12 cellular contexts compared by ENCODE assay signal in the genomic region with DNA sequence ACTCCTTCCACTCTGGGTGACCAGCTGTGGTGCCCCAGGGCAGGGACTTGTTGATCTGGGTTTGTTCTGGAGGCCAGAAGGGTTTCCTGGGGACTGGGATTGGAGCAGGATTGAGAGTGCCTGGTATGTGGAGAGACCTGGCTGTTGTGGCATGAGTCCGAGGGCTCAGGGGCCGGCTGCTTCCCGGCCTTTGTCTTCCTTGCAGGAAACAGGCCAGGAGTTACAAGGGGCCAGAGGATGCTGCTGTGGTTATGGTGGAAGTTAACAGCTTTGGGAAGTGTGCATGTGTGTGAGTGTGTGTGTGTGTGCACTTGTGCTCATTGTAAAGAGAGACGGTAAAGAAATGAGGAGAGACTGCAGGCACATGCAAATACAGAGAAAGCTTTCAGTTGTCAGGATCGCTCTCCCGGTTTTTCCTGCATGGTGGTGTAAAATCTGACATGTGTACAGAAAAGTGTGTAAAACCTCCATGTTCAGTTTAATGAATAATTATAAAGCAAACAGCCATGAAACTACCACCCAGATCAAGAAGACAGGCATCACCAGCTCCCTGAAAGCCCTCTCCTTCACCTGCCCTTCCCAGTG. TPM values are rescaled to one million over a fixed set of nuclear protein-coding genes. Genes with fewer than 3 reads are reported as not detected.
DNase-seq lines count a peak whose midpoint lies in the region; ATAC-seq and TF ChIP-seq lines count a peak whose summit lies in the region.
"Had no signal": no experiment of that assay in that cellular context is flagged by ENCODE, and none has a peak within 500 bp of the region (broad histone marks: within the 10 kb centered on the region; RNA-seq: fewer than 3 reads in every experiment).

No MANE protein-coding gene starts in this region.

- H3K9ac ChIP-seq in HUES48 (ENCODE audit: low read depth, low read length), result no peak overlapping the region

- CTCF ChIA-PET in CD8-positive, alpha-beta T cell (lab: Charles Lee), result no interaction called here

- POLR2A ChIA-PET in CD8-positive, alpha-beta T cell (lab: Charles Lee), result no interaction called here

- H3K27ac Mint-ChIP-seq in CD8-positive, alpha-beta T cell, result no peak overlapping the region

- H3K36me3 Mint-ChIP-seq in CD8-positive, alpha-beta T cell, result peaks cover 5% of the 10 kb centered on the region

- no peak overlapping the region for H3K4me3 ChIP-seq in HUES48 (ENCODE audit: low read depth, low read length)
- H3K4me3 ChIP-seq in CD8-positive, alpha-beta T cell (ENCODE audit: low read depth, low read length), result no peak overlapping the region

- ATAC-seq in sciatic nerve, result peak; percentile 56
- ATAC-seq in CD8-positive, alpha-beta T cell, result no peak

- no peaks in the 10 kb centered on the region for H3K9me3 Mint-ChIP-seq in CD8-positive, alpha-beta T cell

- H3K36me3 ChIP-seq in HUES48 (ENCODE audit: control insufficient read depth, insufficient read depth, low read length), result no peaks in the 10 kb centered on the region
- H3K36me3 ChIP-seq in CD8-positive, alpha-beta T cell (ENCODE audit: insufficient read depth, low read length), result no peaks in the 10 kb centered on the region

- peak overlapping the region; percentile 22 for H3K27ac ChIP-seq in HUES48 (ENCODE audit: low read depth, low read length)
- H3K27ac ChIP-seq in CD8-positive, alpha-beta T cell (ENCODE audit: low read depth, low read length), result no peak overlapping the region

- no peaks in the 10 kb centered on the region for H3K27me3 ChIP-seq in HUES48 (ENCODE audit: control insufficient read depth, insufficient read depth, low read length)
- no peaks in the 10 kb centered on the region for H3K27me3 ChIP-seq in CD8-positive, alpha-beta T cell (ENCODE audit: insufficient read depth, low read length)

- TF ChIP-seq CTCF in CD8-positive, alpha-beta T cell (IDR thresholded peaks at IDR 0.05), result no peak

- no peak overlapping the region for H3K4me3 Mint-ChIP-seq in CD8-positive, alpha-beta T cell

- intact Hi-C loops in sciatic nerve (cut with DNase I), result no loop called here
- intact Hi-C loops in CD8-positive, alpha-beta T cell (cut with DNase I, micrococcal nuclease), result no loop called here

- H3K27me3 Mint-ChIP-seq in CD8-positive, alpha-beta T cell (ENCODE audit: low read depth), result no peaks in the 10 kb centered on the region

- peaks cover 61% of the 10 kb centered on the region for H3K4me1 ChIP-seq in HUES48 (ENCODE audit: control insufficient read depth, insufficient read depth, low read length)
- H3K4me1 ChIP-seq in CD8-positive, alpha-beta T cell (ENCODE audit: insufficient read depth, low read length), result no peaks in the 10 kb centered on the region

- peaks cover 3% of the 10 kb centered on the region; the same call in 1 of the 2 replicates for H3K9me3 ChIP-seq in HUES48 (ENCODE audit: control insufficient read depth, insufficient read depth, low read length)
- no peaks in the 10 kb centered on the region for H3K9me3 ChIP-seq in CD8-positive, alpha-beta T cell (ENCODE audit: low read length)

- peaks cover 20% of the 10 kb centered on the region for H3K4me1 Mint-ChIP-seq in CD8-positive, alpha-beta T cell (ENCODE audit: low read depth)

- peak; percentile 35 for DNase-seq in cerebellar cortex (ENCODE audit: low spot score)
- peak; percentile 30 for DNase-seq in kidney tubule cell (ENCODE audit: low spot score)
- DNase-seq in sciatic nerve (ENCODE audit: low spot score), result no peak
- DNase-seq in CD8-positive, alpha-beta T cell, result no peak
- DNase-seq in NOMO-1 treated with dmso at 0.1 percent for 144 hours (lab: John Stamatoyannopoulos, UW; ENCODE audit: unreplicated experiment), result no peak
- no peak for DNase-seq in DMS79 treated with DMSO at 0.1 percent for 48 hours (lab: John Stamatoyannopoulos, UW)
- DNase-seq in stimulated activated CD4-positive, alpha-beta T cell treated with anti-CD3 and anti-CD28 coated beads, Interleukin-2, amount 100 ng/mL, for 48 hours, result no peak
- DNase-seq: activated effector memory CD4-positive, alpha-beta T cell treated with Interleukin-2 at 50 U/mL for 16 hours; NCI-H2029; T-helper 2 cell had no signal

RNA-seq across cellular contexts. Expression of a gene that starts 19.0 kb away (rescaled TPM):
- 43.5 TPM for total RNA-seq in sciatic nerve
- 1 to 10 TPM; 6.4 to 7.8 TPM for total RNA-seq in CD8-positive, alpha-beta T cell

RNA-seq across cellular contexts. Expression of a gene that starts 52.2 kb away (rescaled TPM):
- total RNA-seq in sciatic nerve, result not detected
- total RNA-seq in CD8-positive, alpha-beta T cell, result not detected
- total RNA-seq: skeletal muscle tissue had no signal

RNA-seq across cellular contexts. Expression of a gene that starts 59.5 kb away (rescaled TPM):
- not detected for total RNA-seq in sciatic nerve
- not detected for total RNA-seq in CD8-positive, alpha-beta T cell
- total RNA-seq: skeletal muscle tissue had no signal

Comparison
In these comparisons a context has a peak if more than half of its experiments do, and no peak if none do; other contexts are left out.
1. DNase-seq: peak in cerebellar cortex (single experiment) and kidney tubule cell (single experiment); none in sciatic nerve (single experiment), CD8-positive, alpha-beta T cell (0 of 7), NOMO-1 treated with dmso at 0.1 percent for 144 hours (single experiment), DMS79 treated with DMSO at 0.1 percent for 48 hours (single experiment) and stimulated activated CD4-positive, alpha-beta T cell treated with anti-CD3 and anti-CD28 coated beads, Interleukin-2, amount 100 ng/mL, for 48 hours (0 of 2).